ENCODE assay signal across 8 cellular contexts in the genomic region with DNA sequence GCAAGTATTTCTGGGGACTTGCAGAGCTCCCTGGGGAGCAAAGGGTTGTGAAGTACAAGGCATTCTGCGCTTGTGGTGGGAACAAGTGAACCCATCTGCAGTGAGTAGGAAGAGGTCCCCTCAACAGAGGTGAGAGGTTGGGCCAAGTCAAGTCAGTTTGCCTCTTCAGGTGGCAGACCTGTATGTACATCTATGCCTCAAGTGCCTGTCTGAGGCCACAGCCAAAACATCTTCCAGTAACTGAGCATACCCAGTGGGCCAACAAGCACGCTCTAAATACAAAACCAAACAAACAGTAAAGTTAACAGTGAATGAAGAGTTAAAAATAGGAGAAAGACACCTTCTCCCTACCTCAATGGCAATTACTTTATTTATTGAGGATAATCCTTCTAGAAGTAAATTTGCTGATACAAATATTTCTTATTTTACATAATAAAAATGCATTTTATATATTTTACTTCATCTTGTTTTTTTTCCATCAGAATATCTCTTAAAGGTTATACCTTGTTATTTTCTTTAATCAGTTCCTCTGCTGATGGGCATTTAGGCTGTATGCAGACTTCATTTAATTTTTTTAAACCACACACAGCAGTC. TPM values are rescaled to one million over a fixed set of nuclear protein-coding genes. Genes with fewer than 3 reads are reported as not detected.
A peak's percentile ranks its signal among the peaks of the same experiment; 100 is the strongest.
DNase-seq lines count a peak whose midpoint lies in the region; ATAC-seq and TF ChIP-seq lines count a peak whose summit lies in the region.

No MANE protein-coding gene starts in this region.

- no peaks in the 10 kb centered on the region for H3K27me3 ChIP-seq in gastrocnemius medialis

- H3K27ac ChIP-seq in coronary artery (peak overlapping the region; percentile 92 to 98), gastrocnemius medialis (peak overlapping the region; percentile 97 to 99 (median 99))

- intact Hi-C loops in gastrocnemius medialis (cut with DNase I; ENCODE audit: low total_unique reads) = loop anchor here (10.0 kb wide), 1 partner anchor 756 kb away; a partner anchor contains a TSS

- DNase-seq in coronary artery (ENCODE audit: low spot score) (no peak), gastrocnemius medialis (no peak), SIG-M5 (lab: John Stamatoyannopoulos, UW) (no peak), NCI-H345 (lab: John Stamatoyannopoulos, UW) (no peak), AG08396 (ENCODE audit: low spot score) (no peak), hippocampal formation (lab: John Stamatoyannopoulos, UW) (no peak)

- peak; percentile 3 for ATAC-seq in GM19372 (IDR thresholded peaks at IDR 0.05; ENCODE audit: low read depth, unreplicated experiment)
- ATAC-seq in HG03354 (IDR thresholded peaks at IDR 0.05; ENCODE audit: poor library complexity, severe bottlenecking, unreplicated experiment) = peak; percentile 16
- ATAC-seq in gastrocnemius medialis = peak in 1 of 2 donors; percentile 6

- TF ChIP-seq CTCF in coronary artery (IDR thresholded peaks at IDR 0.05) (no peak), gastrocnemius medialis (IDR thresholded peaks at IDR 0.05 in 4 of 5, conservative IDR thresholded peaks at IDR 0.05 in 1 of 5) (no peak)

- H3K9me3 ChIP-seq in gastrocnemius medialis = no peaks in the 10 kb centered on the region

- peak overlapping the region; percentile 88 for H3K4me3 ChIP-seq in coronary artery
- peak overlapping the region in 3 of 4 donors; percentile 16 to 70 (median 65) for H3K4me3 ChIP-seq in gastrocnemius medialis

- no peaks in the 10 kb centered on the region for H3K36me3 ChIP-seq in gastrocnemius medialis

- peaks cover 70 to 76% of the 10 kb centered on the region in 2 donors for H3K4me1 ChIP-seq in gastrocnemius medialis

- no peak for TF ChIP-seq POLR2A in gastrocnemius medialis (IDR thresholded peaks at IDR 0.05)

- in situ Hi-C loops in gastrocnemius medialis (cut with MboI; ENCODE audit: low sequenced_read_pairs in 4 of 4) = no loop called here

RNA-seq across cellular contexts. Expression of a gene that starts 2.5 kb away (rescaled TPM):
- total RNA-seq in gastrocnemius medialis = 10 to 100 TPM; 66.3 to 82.0 (median 71.9) TPM
